27 cellular contexts compared by ENCODE assay signal in the genomic region with DNA sequence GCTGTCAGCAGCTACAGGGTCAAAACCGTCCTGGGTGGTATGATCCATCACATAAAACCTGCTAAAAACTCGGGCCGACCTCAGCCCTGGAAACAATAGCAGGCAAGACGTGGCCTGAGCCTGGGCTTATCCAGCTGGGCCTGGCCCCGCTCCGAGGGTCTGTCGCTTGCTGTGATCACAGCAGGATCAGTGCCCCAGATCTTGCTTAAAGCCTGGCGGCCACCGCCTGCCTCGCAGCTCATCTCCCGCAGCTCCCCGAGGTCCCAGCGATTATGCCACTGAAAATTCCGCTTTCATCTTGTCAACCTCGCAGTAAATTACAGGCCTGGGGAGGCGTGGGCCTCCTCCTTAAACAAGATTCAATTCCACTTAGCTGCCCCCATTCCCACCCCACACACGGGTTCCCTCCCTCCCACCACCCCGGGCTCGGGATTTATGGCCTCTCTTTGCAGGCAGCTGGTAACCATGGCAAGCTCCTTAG. TPM values are rescaled to one million over a fixed set of nuclear protein-coding genes. Genes with fewer than 3 reads are reported as not detected.
DNase-seq lines count a peak whose midpoint lies in the region; ATAC-seq and TF ChIP-seq lines count a peak whose summit lies in the region.
"Had no signal": no experiment of that assay in that cellular context is flagged by ENCODE, and none has a peak within 500 bp of the region (broad histone marks: within the 10 kb centered on the region; RNA-seq: fewer than 3 reads in every experiment).

No MANE protein-coding gene starts in this region.

- H3K36me3 Mint-ChIP-seq in type B pancreatic cell = no peaks in the 10 kb centered on the region
- H3K36me3 Mint-ChIP-seq: activated CD8-positive, alpha-beta memory T cell treated with anti-CD3 and anti-CD28 coated beads, Interleukin-2, amount 10 ng/mL, durations not matched to agents 7 days and 5 days; activated naive CD4-positive, alpha-beta T cell treated with anti-CD3 and anti-CD28 coated beads, Interleukin-2, amount 10 ng/mL, durations not matched to agents 7 days and 5 days; CD4-positive, alpha-beta memory T cell had no signal

- no peak overlapping the region for H3K4me3 Mint-ChIP-seq in type B pancreatic cell
- H3K4me3 Mint-ChIP-seq: activated CD4-positive, alpha-beta T cell treated with anti-CD3 and anti-CD28 coated beads, Interleukin-2, amount 10 ng/mL, durations not matched to agents 7 days and 5 days; activated CD8-positive, alpha-beta memory T cell treated with anti-CD3 and anti-CD28 coated beads, Interleukin-2, amount 10 ng/mL, durations not matched to agents 7 days and 5 days; activated naive CD4-positive, alpha-beta T cell treated with anti-CD3 and anti-CD28 coated beads, Interleukin-2, amount 10 ng/mL, durations not matched to agents 7 days and 5 days; CD4-positive, alpha-beta memory T cell; T-helper 2 cell treated with Interferon-gamma antibody and Interleukin-4, amounts not matched to agents 5 μg/mL and 100 μg/mL, for 36 hours had no signal

- peaks cover 17% of the 10 kb centered on the region for H3K4me1 Mint-ChIP-seq in type B pancreatic cell (ENCODE audit: unreplicated experiment)
- H3K4me1 Mint-ChIP-seq: activated CD4-positive, alpha-beta T cell treated with anti-CD3 and anti-CD28 coated beads, Interleukin-2, amount 10 ng/mL, durations not matched to agents 7 days and 5 days; activated CD8-positive, alpha-beta memory T cell treated with anti-CD3 and anti-CD28 coated beads, Interleukin-2, amount 10 ng/mL, durations not matched to agents 7 days and 5 days; activated naive CD4-positive, alpha-beta T cell treated with anti-CD3 and anti-CD28 coated beads, Interleukin-2, amount 10 ng/mL, durations not matched to agents 7 days and 5 days; CD4-positive, alpha-beta memory T cell had no signal

- no peak for ATAC-seq in GM21423 (IDR thresholded peaks at IDR 0.05; ENCODE audit: unreplicated experiment)
- ATAC-seq: activated CD8-positive, alpha-beta memory T cell treated with anti-CD3 and anti-CD28 coated beads, Interleukin-2, amount 10 ng/mL, durations not matched to agents 7 days and 5 days had no signal

- H3K9me3 Mint-ChIP-seq in type B pancreatic cell = no peaks in the 10 kb centered on the region
- H3K9me3 Mint-ChIP-seq: activated CD4-positive, alpha-beta T cell treated with anti-CD3 and anti-CD28 coated beads, Interleukin-2, amount 10 ng/mL, durations not matched to agents 7 days and 5 days; T-helper 2 cell treated with Interferon-gamma antibody and Interleukin-4, amounts not matched to agents 5 μg/mL and 100 μg/mL, for 36 hours had no signal

- DNase-seq in NCI-H146 (lab: John Stamatoyannopoulos, UW) (peak; percentile 40), NCI-H146 treated with DMSO at 0.1 percent for 48 hours (lab: John Stamatoyannopoulos, UW; ENCODE audit: unreplicated experiment) (no peak), NCI-H69 (lab: John Stamatoyannopoulos, UW) (peak; percentile 92), iPS-NIHi7 (ENCODE audit: extremely low spot score) (peak; percentile 30), type B pancreatic cell (ENCODE audit: extremely low spot score, unreplicated experiment) (no peak), NCI-H226 (no peak)
- no peak for DNase-seq in activated T-cell treated with anti-CD3 and anti-CD28 coated beads, Interleukin-2, amount 50 U/mL, for 48 hours
- DNase-seq: activated CD4-positive, alpha-beta T cell treated with anti-CD3 and anti-CD28 coated beads, Interleukin-2, amount 10 ng/mL, durations not matched to agents 7 days and 5 days; activated CD8-positive, alpha-beta memory T cell treated with anti-CD3 and anti-CD28 coated beads, Interleukin-2, amount 10 ng/mL, durations not matched to agents 7 days and 5 days; activated naive CD4-positive, alpha-beta T cell treated with anti-CD3 and anti-CD28 coated beads, Interleukin-2, amount 10 ng/mL, durations not matched to agents 7 days and 5 days; amygdala; CD4-positive, alpha-beta memory T cell; GF-D8; HCEC 1CT; islet precursor cell; NCI-H2107; nucleus accumbens; small intestine; stimulated activated CD4-positive, alpha-beta T cell treated with anti-CD3 and anti-CD28 coated beads, Interleukin-1b, Interleukin-23, amount 100 ng/mL, for 48 hours; upper lobe of left lung had no signal

- no peak overlapping the region for H3K27ac Mint-ChIP-seq in type B pancreatic cell
- H3K27ac Mint-ChIP-seq: activated CD4-positive, alpha-beta T cell treated with anti-CD3 and anti-CD28 coated beads, Interleukin-2, amount 10 ng/mL, durations not matched to agents 7 days and 5 days; activated CD8-positive, alpha-beta memory T cell treated with anti-CD3 and anti-CD28 coated beads, Interleukin-2, amount 10 ng/mL, durations not matched to agents 7 days and 5 days; activated naive CD4-positive, alpha-beta T cell treated with anti-CD3 and anti-CD28 coated beads, Interleukin-2, amount 10 ng/mL, durations not matched to agents 7 days and 5 days; CD4-positive, alpha-beta memory T cell; T-helper 2 cell treated with Interferon-gamma antibody and Interleukin-4, amounts not matched to agents 5 μg/mL and 100 μg/mL, for 36 hours had no signal

- H3K27me3 Mint-ChIP-seq in type B pancreatic cell = peaks cover 82% of the 10 kb centered on the region

- TF ChIP-seq CTCF in type B pancreatic cell (conservative IDR thresholded peaks at IDR 0.05) = peak; percentile 52

RNA-seq across cellular contexts. Expression of a gene that starts 40.1 kb away (rescaled TPM):
- total RNA-seq in type B pancreatic cell (ENCODE audit: low replicate concordance) = 1.3 and 1.8 TPM in 2 replicates
- total RNA-seq: A172; activated CD4-positive, alpha-beta T cell treated with anti-CD3 and anti-CD28 coated beads, Interleukin-2, amount 10 ng/mL, durations not matched to agents 7 days and 5 days; activated CD8-positive, alpha-beta memory T cell treated with anti-CD3 and anti-CD28 coated beads, Interleukin-2, amount 10 ng/mL, durations not matched to agents 7 days and 5 days; bronchial epithelial cell; CD4-positive, alpha-beta memory T cell; fibroblast of lung; pulmonary artery endothelial cell; subcutaneous adipose tissue had no signal

Comparison
In these comparisons a context has a peak if more than half of its experiments do, and no peak if none do; other contexts are left out.
1. DNase-seq: peak in NCI-H146 (single experiment), NCI-H69 (single experiment) and iPS-NIHi7 (single experiment); none in NCI-H146 treated with DMSO at 0.1 percent for 48 hours (single experiment), type B pancreatic cell (single experiment), activated T-cell treated with anti-CD3 and anti-CD28 coated beads, Interleukin-2, amount 50 U/mL, for 48 hours (0 of 2) and NCI-H226 (single experiment).